1 cellular context compared by ENCODE assay signal in genomic region chr19:38409631-38410133, GRCh38.
TF ChIP-seq lines count a peak whose summit lies in the region.

No MANE protein-coding gene starts in this region.

TF ChIP-seq in GM12878, 131 proteins besides CTCF, POLR2A, EP300 and RAD21:
- TF ChIP-seq HCFC1 (IDR thresholded peaks at IDR 0.05; ENCODE audit: low read length) = no peak
- TF ChIP-seq, protein P1, sequence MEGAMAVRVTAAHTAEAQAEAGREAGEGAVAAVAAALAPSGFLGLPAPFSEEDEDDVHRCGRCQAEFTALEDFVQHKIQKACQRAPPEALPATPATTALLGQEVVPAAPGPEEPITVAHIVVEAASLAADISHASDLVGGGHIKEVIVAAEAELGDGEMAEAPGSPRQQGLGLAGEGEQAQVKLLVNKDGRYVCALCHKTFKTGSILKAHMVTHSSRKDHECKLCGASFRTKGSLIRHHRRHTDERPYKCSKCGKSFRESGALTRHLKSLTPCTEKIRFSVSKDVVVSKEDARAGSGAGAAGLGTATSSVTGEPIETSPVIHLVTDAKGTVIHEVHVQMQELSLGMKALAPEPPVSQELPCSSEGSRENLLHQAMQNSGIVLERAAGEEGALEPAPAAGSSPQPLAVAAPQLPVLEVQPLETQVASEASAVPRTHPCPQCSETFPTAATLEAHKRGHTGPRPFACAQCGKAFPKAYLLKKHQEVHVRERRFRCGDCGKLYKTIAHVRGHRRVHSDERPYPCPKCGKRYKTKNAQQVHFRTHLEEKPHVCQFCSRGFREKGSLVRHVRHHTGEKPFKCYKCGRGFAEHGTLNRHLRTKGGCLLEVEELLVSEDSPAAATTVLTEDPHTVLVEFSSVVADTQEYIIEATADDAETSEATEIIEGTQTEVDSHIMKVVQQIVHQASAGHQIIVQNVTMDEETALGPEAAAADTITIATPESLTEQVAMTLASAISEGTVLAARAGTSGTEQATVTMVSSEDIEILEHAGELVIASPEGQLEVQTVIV (IDR thresholded peaks at IDR 0.05; ENCODE audit: borderline replicate concordance, partially characterized antibody) = no peak
- TF ChIP-seq, protein P2, sequence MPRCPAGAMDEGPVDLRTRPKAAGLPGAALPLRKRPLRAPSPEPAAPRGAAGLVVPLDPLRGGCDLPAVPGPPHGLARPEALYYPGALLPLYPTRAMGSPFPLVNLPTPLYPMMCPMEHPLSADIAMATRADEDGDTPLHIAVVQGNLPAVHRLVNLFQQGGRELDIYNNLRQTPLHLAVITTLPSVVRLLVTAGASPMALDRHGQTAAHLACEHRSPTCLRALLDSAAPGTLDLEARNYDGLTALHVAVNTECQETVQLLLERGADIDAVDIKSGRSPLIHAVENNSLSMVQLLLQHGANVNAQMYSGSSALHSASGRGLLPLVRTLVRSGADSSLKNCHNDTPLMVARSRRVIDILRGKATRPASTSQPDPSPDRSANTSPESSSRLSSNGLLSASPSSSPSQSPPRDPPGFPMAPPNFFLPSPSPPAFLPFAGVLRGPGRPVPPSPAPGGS (IDR thresholded peaks at IDR 0.05; ENCODE audit: borderline replicate concordance, insufficient read depth, low read depth, low read length, poor library complexity, severe bottlenecking) = no peak
- no peak for TF ChIP-seq NFXL1 (IDR thresholded peaks at IDR 0.05; ENCODE audit: borderline replicate concordance)
- no peak for TF ChIP-seq NFYA (IDR thresholded peaks at IDR 0.05; ENCODE audit: borderline replicate concordance, low read depth, low read length)
- TF ChIP-seq KLF5 (IDR thresholded peaks at IDR 0.05; ENCODE audit: partially characterized antibody) = no peak
- TF ChIP-seq BCLAF1 (IDR thresholded peaks at IDR 0.05) = no peak
- TF ChIP-seq EED (IDR thresholded peaks at IDR 0.05; ENCODE audit: low read depth) = no peak
- no peak for TF ChIP-seq MYB (IDR thresholded peaks at IDR 0.05; ENCODE audit: borderline replicate concordance, low read depth, low read length)
- TF ChIP-seq ATF7 (IDR thresholded peaks at IDR 0.05; ENCODE audit: low read depth) = no peak
- no peak for TF ChIP-seq KDM1A (IDR thresholded peaks at IDR 0.05; ENCODE audit: borderline replicate concordance)
- TF ChIP-seq RELA (IDR thresholded peaks at IDR 0.05; ENCODE audit: borderline replicate concordance, partially characterized antibody) = no peak
- no peak for TF ChIP-seq FOS (IDR thresholded peaks at IDR 0.05; ENCODE audit: borderline replicate concordance, extremely low read depth, insufficient read length)
- TF ChIP-seq WRNIP1 (IDR thresholded peaks at IDR 0.05; ENCODE audit: borderline replicate concordance, low read depth, low read length) = no peak
- TF ChIP-seq ZSCAN29 (IDR thresholded peaks at IDR 0.05) = no peak
- TF ChIP-seq FOXK2 (IDR thresholded peaks at IDR 0.05) = no peak
- no peak for TF ChIP-seq JUNB (IDR thresholded peaks at IDR 0.05)
- TF ChIP-seq STAT3 (IDR thresholded peaks at IDR 0.05; ENCODE audit: low read depth, low read length) = no peak
- TF ChIP-seq IRF3 (IDR thresholded peaks at IDR 0.05) = no peak
- TF ChIP-seq MLLT1 (IDR thresholded peaks at IDR 0.05) = no peak
